16 cellular contexts compared by ENCODE assay signal in the genomic region with DNA sequence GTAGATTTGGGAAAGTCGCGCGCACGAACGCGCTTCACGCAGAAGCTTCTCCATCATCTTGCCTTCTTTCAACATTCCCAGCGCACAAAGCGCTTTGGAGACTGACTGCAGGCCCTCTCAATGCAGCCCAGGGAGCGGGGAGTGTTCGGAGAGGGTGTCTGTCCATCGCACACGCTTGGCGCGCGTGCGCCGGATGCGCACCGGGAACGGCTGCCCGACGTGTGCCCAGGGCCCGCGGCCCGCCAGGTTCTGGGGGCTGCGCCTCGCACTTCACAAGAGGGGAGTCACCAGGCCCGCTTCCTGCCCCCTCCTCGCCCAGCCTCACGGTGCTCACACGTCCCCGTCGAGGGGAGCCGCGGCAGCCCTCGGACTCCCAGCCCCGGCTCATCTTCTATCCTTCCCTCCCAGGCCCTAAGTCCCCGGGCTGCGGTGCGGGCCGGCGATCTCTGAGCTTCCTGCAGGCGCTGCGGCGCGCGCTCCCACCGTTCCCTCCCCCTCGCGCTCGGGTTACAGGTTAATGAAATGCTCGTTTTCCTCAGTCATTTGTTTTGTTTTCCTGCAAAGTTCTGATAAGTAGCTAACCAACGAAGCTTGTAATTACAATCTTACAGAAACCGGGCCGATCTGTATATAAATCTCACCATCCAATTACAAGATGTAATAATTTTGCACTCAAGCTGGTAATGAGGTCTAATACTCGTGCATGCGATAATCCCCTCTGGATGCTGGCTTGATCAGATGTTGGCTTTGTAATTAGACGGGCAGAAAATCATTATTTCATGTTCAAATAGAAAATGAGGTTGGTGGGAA. TPM values are rescaled to one million over a fixed set of nuclear protein-coding genes. Genes with fewer than 3 reads are reported as not detected.
A peak's percentile ranks its signal among the peaks of the same experiment; 100 is the strongest.
DNase-seq lines count a peak whose midpoint lies in the region; ATAC-seq and TF ChIP-seq lines count a peak whose summit lies in the region.
"Had no signal": no experiment of that assay in that cellular context is flagged by ENCODE, and none has a peak within 500 bp of the region (broad histone marks: within the 10 kb centered on the region; RNA-seq: fewer than 3 reads in every experiment).

No MANE protein-coding gene starts in this region.

- H3F3A ChIP-seq in PC-3 (ENCODE audit: low read length, unreplicated experiment) = no peaks in the 10 kb centered on the region

- H3K27me3 ChIP-seq in osteoblast (ENCODE audit: insufficient read depth, low read length) (no peaks in the 10 kb centered on the region), PC-3 (ENCODE audit: low read length) (peaks cover 27% of the 10 kb centered on the region)

- H2AFZ ChIP-seq in osteoblast (ENCODE audit: low read length) (no peak overlapping the region), PC-3 (ENCODE audit: low read length) (no peak overlapping the region)

- H3K27ac Mint-ChIP-seq in activated T-cell treated with anti-CD3 and anti-CD28 coated beads, Interleukin-2, amount 50 U/mL, for 72 hours = peak overlapping the region; percentile 50

- H3K4me3 Mint-ChIP-seq in activated T-cell treated with anti-CD3 and anti-CD28 coated beads, Interleukin-2, amount 50 U/mL, for 72 hours = peak overlapping the region in 1 of 2 donors; percentile 27

- POLR2A ChIA-PET in PC-3 (lab: Charles Lee; ENCODE audit: unreplicated experiment) = no interaction called here

- peaks cover 6 to 11% of the 10 kb centered on the region in 2 donors for H3K36me3 Mint-ChIP-seq in activated T-cell treated with anti-CD3 and anti-CD28 coated beads, Interleukin-2, amount 50 U/mL, for 72 hours (ENCODE audit: insufficient read depth in 2 of 2)

- H4K20me1 ChIP-seq in osteoblast (ENCODE audit: insufficient read depth, low read length) = peaks cover 9% of the 10 kb centered on the region
- no peaks in the 10 kb centered on the region for H4K20me1 ChIP-seq in PC-3 (ENCODE audit: low read length)

- H3K36me3 ChIP-seq in osteoblast (ENCODE audit: insufficient read depth, low read length) = peaks cover 6% of the 10 kb centered on the region
- no peaks in the 10 kb centered on the region for H3K36me3 ChIP-seq in PC-3 (ENCODE audit: low read depth, low read length)
- H3K36me3 ChIP-seq: colonic mucosa had no signal

- no peak for TF ChIP-seq CTCF in osteoblast (IDR thresholded peaks at IDR 0.05; ENCODE audit: extremely low read depth, low read depth, low read length)
- TF ChIP-seq CTCF in PC-3 (conservative IDR thresholded peaks at IDR 0.05; ENCODE audit: low read depth, low read length) = no peak

- CTCF ChIA-PET in PC-3 (lab: Charles Lee) = no interaction called here

- H3K4me1 ChIP-seq in osteoblast (ENCODE audit: insufficient read depth, low read length) (peaks cover 14% of the 10 kb centered on the region), PC-3 (ENCODE audit: insufficient read depth, low read length) (no peaks in the 10 kb centered on the region)
- H3K4me1 ChIP-seq: colonic mucosa had no signal

- no peaks in the 10 kb centered on the region for H3K9me3 Mint-ChIP-seq in activated T-cell treated with anti-CD3 and anti-CD28 coated beads, Interleukin-2, amount 50 U/mL, for 72 hours

- no peaks in the 10 kb centered on the region for H3K9me3 ChIP-seq in osteoblast (ENCODE audit: low read depth, low read length)
- H3K9me3 ChIP-seq in PC-3 (ENCODE audit: low read length) = no peaks in the 10 kb centered on the region
- H3K9me3 ChIP-seq: colonic mucosa had no signal

- BruUV-seq in PC-3 (replicated peaks; lab: Mats Ljungman, UMichigan) = no TSS peak

- no peaks in the 10 kb centered on the region for H3K9me2 ChIP-seq in PC-3 (replicated peaks; ENCODE audit: low read length)

- ATAC-seq in activated T-cell treated with anti-CD3 and anti-CD28 coated beads, Interleukin-2, amount 50 U/mL, for 72 hours (replicated peaks in 1 of 2) = no peak
- ATAC-seq in GM19452 (IDR thresholded peaks at IDR 0.05; ENCODE audit: unreplicated experiment) (no peak), PC-3 (no peak)
- ATAC-seq: SK-N-SH treated with all-trans-retinoic acid at 6 μM for 48 hours had no signal

- H3K9ac ChIP-seq in PC-3 (ENCODE audit: low read length) = no peak overlapping the region

- H3K79me2 ChIP-seq in osteoblast (ENCODE audit: insufficient read depth, low read length) (peaks cover 13% of the 10 kb centered on the region), PC-3 (ENCODE audit: low read length) (no peaks in the 10 kb centered on the region)

- peaks cover 77% of the 10 kb centered on the region for H3K27me3 Mint-ChIP-seq in activated T-cell treated with anti-CD3 and anti-CD28 coated beads, Interleukin-2, amount 50 U/mL, for 72 hours (ENCODE audit: low read depth)

- H3K4me2 ChIP-seq in osteoblast (ENCODE audit: insufficient read depth, low read length) (no peak overlapping the region), PC-3 (ENCODE audit: low read length) (no peak overlapping the region)

- H3K4me3 ChIP-seq in osteoblast (ENCODE audit: insufficient read depth, low read length) (no peak overlapping the region), PC-3 (ENCODE audit: low read length) (no peak overlapping the region)
- H3K4me3 ChIP-seq: colonic mucosa had no signal

- DNase-seq in activated T-cell treated with anti-CD3 and anti-CD28 coated beads, Interleukin-2, amount 50 U/mL, for 72 hours = no peak
- DNase-seq in activated T-cell treated with anti-CD3 and anti-CD28 coated beads for 4 hours = no peak
- peak; percentile 74 for DNase-seq in NCI-H1105 treated with DMSO at 0.1 percent for 48 hours (lab: John Stamatoyannopoulos, UW)
- DNase-seq in iPS DF 19.7 (ENCODE audit: low read depth, low spot score) = peak; percentile 25
- peak; percentile 60 for DNase-seq in osteoblast (ENCODE audit: insufficient read length, low spot score, missing footprints)
- no peak for DNase-seq in PC-3
- no peak for DNase-seq in head of caudate nucleus
- DNase-seq: amygdala, colonic mucosa, COR-L47, hippocampal formation, NCI-H1048, small intestine had no signal

- intact Hi-C loops in PC-3 (cut with micrococcal nuclease) (no loop called here), head of caudate nucleus (cut with DNase I) (loop anchor here (5.0 kb wide), 1 partner anchor 643 kb away; a partner anchor contains a TSS)

- peaks cover 28% of the 10 kb centered on the region for H3K4me1 Mint-ChIP-seq in activated T-cell treated with anti-CD3 and anti-CD28 coated beads, Interleukin-2, amount 50 U/mL, for 72 hours (ENCODE audit: low read depth)

- H3K27ac ChIP-seq in osteoblast (ENCODE audit: low read depth, low read length) (no peak overlapping the region), PC-3 (ENCODE audit: low read length) (no peak overlapping the region)
- H3K27ac ChIP-seq: colonic mucosa had no signal

RNA-seq across cellular contexts. Expression of a gene that starts 2.9 kb away (rescaled TPM):
- total RNA-seq in activated T-cell treated with anti-CD3 and anti-CD28 coated beads, Interleukin-2, amount 50 U/mL, for 72 hours = 1 to 10 TPM; 1.7 to 2.5 TPM
- 68.4 and 71.7 TPM in 2 replicates for total RNA-seq in osteoblast
- total RNA-seq in PC-3 (2014; rRNA removed) = not detected in 2 replicates
- total RNA-seq: OCI-LY7 had no signal

Comparison
In these comparisons a context has a peak if more than half of its experiments do, and no peak if none do; other contexts are left out.
1. DNase-seq: peak in NCI-H1105 treated with DMSO at 0.1 percent for 48 hours (single experiment), iPS DF 19.7 (single experiment) and osteoblast (single experiment); none in activated T-cell treated with anti-CD3 and anti-CD28 coated beads, Interleukin-2, amount 50 U/mL, for 72 hours (0 of 2), activated T-cell treated with anti-CD3 and anti-CD28 coated beads for 4 hours (single experiment), PC-3 (single experiment) and head of caudate nucleus (0 of 42).
2. RNA of a gene that starts 2.9 kb away (total RNA-seq): 68.4 to 71.7 TPM in osteoblast; 1.7 to 2.5 TPM in activated T-cell treated with anti-CD3 and anti-CD28 coated beads, Interleukin-2, amount 50 U/mL, for 72 hours and not detected in PC-3; every median in the first group is over 10 times any median in the second.